Comparison of ENCODE assay signal across 18 cellular contexts in genomic region chr17:2637422-2637821, GRCh38. TPM values are rescaled to one million over a fixed set of nuclear protein-coding genes. Genes with fewer than 3 reads are reported as not detected.
DNase-seq lines count a peak whose midpoint lies in the region; ATAC-seq and TF ChIP-seq lines count a peak whose summit lies in the region.
"Had no signal": no experiment of that assay in that cellular context is flagged by ENCODE, and none has a peak within 500 bp of the region (broad histone marks: within the 10 kb centered on the region; RNA-seq: fewer than 3 reads in every experiment).

No MANE protein-coding gene starts in this region.

- intact Hi-C loops in MCF 10A (cut with micrococcal nuclease), result no loop called here

- H3K9me3 ChIP-seq in T-helper 17 cell (ENCODE audit: control insufficient read depth, low read length, poor library complexity, severe bottlenecking), result no peaks in the 10 kb centered on the region

- H3K4me3 Mint-ChIP-seq in activated T-cell treated with anti-CD3 and anti-CD28 coated beads, Interleukin-2, amount 50 U/mL, for 24 hours, result no peak overlapping the region
- H3K4me3 Mint-ChIP-seq in T-helper 17 cell, result no peak overlapping the region
- H3K4me3 Mint-ChIP-seq in naive B cell, result no peak overlapping the region
- no peak overlapping the region for H3K4me3 Mint-ChIP-seq in stimulated activated memory B cell treated with anti-CD40 and anti-IgM and Interleukin-4, amounts not matched to agents 10 μg/mL and 1 μg/mL and 100 μg/mL, for 72 hours
- no peak overlapping the region for H3K4me3 Mint-ChIP-seq in MCF 10A (ENCODE audit: unreplicated experiment)

- no peak for DNase-seq in activated T-cell treated with anti-CD3 and anti-CD28 coated beads, Interleukin-2, amount 50 U/mL, for 24 hours
- DNase-seq in activated T-cell treated with anti-CD3 and anti-CD28 coated beads, Interleukin-2, amount 50 U/mL, for 48 hours, result no peak
- DNase-seq in T-helper 17 cell (no peak), naive B cell (no peak), MCF 10A (ENCODE audit: unreplicated experiment) (no peak), COLO829 (ENCODE audit: low spot score) (no peak)
- DNase-seq: GDM1, Kasumi-1, NCI-H1105, NCI-H1694 treated with DMSO at 0.1 percent for 48 hours, NCI-H2107, NCI-H2227 treated with DMSO at 0.1 percent for 48 hours, NCI-H524 had no signal

- ATAC-seq in T-helper 17 cell, result no peak
- ATAC-seq in naive B cell (ENCODE audit: low read depth in 2 of 2), result no peak
- no peak for ATAC-seq in stimulated activated memory B cell treated with anti-CD40 and anti-IgM and Interleukin-4, amounts not matched to agents 10 μg/mL and 1 μg/mL and 100 μg/mL, for 72 hours
- no peak for ATAC-seq in GM18519 (IDR thresholded peaks at IDR 0.05; ENCODE audit: low FRiP score, unreplicated experiment)
- ATAC-seq: GM12878, HCT116 had no signal

- H3K27me3 Mint-ChIP-seq in activated T-cell treated with anti-CD3 and anti-CD28 coated beads, Interleukin-2, amount 50 U/mL, for 24 hours, result no peaks in the 10 kb centered on the region
- H3K27me3 Mint-ChIP-seq in T-helper 17 cell (no peaks in the 10 kb centered on the region), naive B cell (no peaks in the 10 kb centered on the region), MCF 10A (ENCODE audit: insufficient read depth, unreplicated experiment) (no peaks in the 10 kb centered on the region)
- H3K27me3 Mint-ChIP-seq in stimulated activated memory B cell treated with anti-CD40 and anti-IgM and Interleukin-4, amounts not matched to agents 10 μg/mL and 1 μg/mL and 100 μg/mL, for 72 hours, result no peaks in the 10 kb centered on the region
- H3K27me3 Mint-ChIP-seq: IgD-negative memory B cell had no signal

- H3K27ac Mint-ChIP-seq in activated T-cell treated with anti-CD3 and anti-CD28 coated beads, Interleukin-2, amount 50 U/mL, for 24 hours, result peak overlapping the region; percentile 58
- peak overlapping the region; percentile 67 for H3K27ac Mint-ChIP-seq in T-helper 17 cell
- peak overlapping the region in 4 of 6 donors; percentile 34 to 78 (median 38) for H3K27ac Mint-ChIP-seq in naive B cell
- peak overlapping the region; percentile 68 for H3K27ac Mint-ChIP-seq in stimulated activated memory B cell treated with anti-CD40 and anti-IgM and Interleukin-4, amounts not matched to agents 10 μg/mL and 1 μg/mL and 100 μg/mL, for 72 hours
- no peak overlapping the region for H3K27ac Mint-ChIP-seq in MCF 10A (ENCODE audit: low read depth, unreplicated experiment)

- no peaks in the 10 kb centered on the region for H3K9me3 Mint-ChIP-seq in activated T-cell treated with anti-CD3 and anti-CD28 coated beads, Interleukin-2, amount 50 U/mL, for 24 hours
- H3K9me3 Mint-ChIP-seq in naive B cell (no peaks in the 10 kb centered on the region), MCF 10A (ENCODE audit: unreplicated experiment) (no peaks in the 10 kb centered on the region)
- no peaks in the 10 kb centered on the region for H3K9me3 Mint-ChIP-seq in stimulated activated memory B cell treated with anti-CD40 and anti-IgM and Interleukin-4, amounts not matched to agents 10 μg/mL and 1 μg/mL and 100 μg/mL, for 72 hours
- H3K9me3 Mint-ChIP-seq: IgD-negative memory B cell had no signal

- no peak for TF ChIP-seq CTCF in MCF 10A (IDR thresholded peaks at IDR 0.05; ENCODE audit: unreplicated experiment)

- H3K36me3 Mint-ChIP-seq in activated T-cell treated with anti-CD3 and anti-CD28 coated beads, Interleukin-2, amount 50 U/mL, for 24 hours (ENCODE audit: low read depth), result peaks cover 79% of the 10 kb centered on the region
- H3K36me3 Mint-ChIP-seq in T-helper 17 cell (ENCODE audit: low read depth), result no peaks in the 10 kb centered on the region
- H3K36me3 Mint-ChIP-seq in naive B cell, result no peaks in the 10 kb centered on the region
- H3K36me3 Mint-ChIP-seq in stimulated activated memory B cell treated with anti-CD40 and anti-IgM and Interleukin-4, amounts not matched to agents 10 μg/mL and 1 μg/mL and 100 μg/mL, for 72 hours, result peaks cover 45% of the 10 kb centered on the region
- peaks cover 72% of the 10 kb centered on the region for H3K36me3 Mint-ChIP-seq in MCF 10A (ENCODE audit: insufficient read depth, unreplicated experiment)

- BruUV-seq in MCF 10A (replicated peaks; lab: Mats Ljungman, UMichigan), result no TSS peak

- peaks cover 50% of the 10 kb centered on the region for H3K4me1 Mint-ChIP-seq in activated T-cell treated with anti-CD3 and anti-CD28 coated beads, Interleukin-2, amount 50 U/mL, for 24 hours (ENCODE audit: low read depth)
- H3K4me1 Mint-ChIP-seq in T-helper 17 cell, result peaks cover 33% of the 10 kb centered on the region
- H3K4me1 Mint-ChIP-seq in naive B cell, result peaks cover 31 to 50% (median 42%) of the 10 kb centered on the region in 3 donors
- peaks cover 52% of the 10 kb centered on the region for H3K4me1 Mint-ChIP-seq in stimulated activated memory B cell treated with anti-CD40 and anti-IgM and Interleukin-4, amounts not matched to agents 10 μg/mL and 1 μg/mL and 100 μg/mL, for 72 hours
- H3K4me1 Mint-ChIP-seq in MCF 10A (ENCODE audit: insufficient read depth, unreplicated experiment), result peaks cover 20% of the 10 kb centered on the region

- CTCF ChIA-PET in MCF 10A (lab: Yijun Ruan, JAX), result no interaction called here

- POLR2A ChIA-PET in MCF 10A (lab: Yijun Ruan, JAX), result no interaction called here

RNA-seq across cellular contexts. Expression of gene PAFAH1B1, which starts 44.0 kb away (rescaled TPM):
- 100 to 1,000 TPM; 149 to 165 TPM for total RNA-seq in T-helper 17 cell
- polyA plus RNA-seq in naive B cell (ENCODE audit: low read depth in 6 of 6), result 10 to 100 TPM in 5 of 6 donors, 1 to 10 TPM in 1; 9.0 to 16.2 (median 12.2) TPM
- total RNA-seq in MCF 10A (2022), result 170 and 192 TPM in 2 replicates
